ENCODE assay signal across 8 cellular contexts in genomic region chr4:107721436-107722090, GRCh38. TPM values are rescaled to one million over a fixed set of nuclear protein-coding genes. Genes with fewer than 3 reads are reported as not detected.
DNase-seq lines count a peak whose midpoint lies in the region; ATAC-seq and TF ChIP-seq lines count a peak whose summit lies in the region.

No MANE protein-coding gene starts in this region.

- H3K4me1 ChIP-seq in HUES6 (ENCODE audit: control insufficient read depth, insufficient read depth, low read length) (peaks cover 16% of the 10 kb centered on the region; the same call in 1 of the 2 replicates), BE2C (0 out of 2 replicates have a peak, but pooled peaks cover 3% of the 10 kb centered on the region)
- H3K4me1 ChIP-seq in effector memory CD4-positive, alpha-beta T cell (ENCODE audit: control insufficient read depth, insufficient read depth, low read length, poor library complexity, severe bottlenecking): peaks cover 15% of the 10 kb centered on the region

- H3K9ac ChIP-seq in HUES6 (ENCODE audit: low read length): no peak overlapping the region

- H3K4me3 ChIP-seq in HUES6 (ENCODE audit: low read depth, low read length) (peak overlapping the region; percentile 73), BE2C (ENCODE audit: low read depth, low read length) (no peak overlapping the region)
- H3K4me3 ChIP-seq in effector memory CD4-positive, alpha-beta T cell (ENCODE audit: insufficient read depth, low read depth, low read length, poor library complexity, severe bottlenecking): peak overlapping the region; percentile 82

- CTCF ChIA-PET in activated CD4-positive, alpha-beta T cell treated with anti-CD3 and anti-CD28 coated beads, Interleukin-2, amount 10 ng/mL, durations not matched to agents 7 days and 5 days (lab: Charles Lee): no interaction called here
- CTCF ChIA-PET in HEK293T (lab: Yijun Ruan, JAX): interaction anchor here (1.0 kb wide), 1 partner anchor 16 kb away, joined by 3 read pairs; no protein-coding TSS in a partner anchor

- no peaks in the 10 kb centered on the region for H3K9me3 Mint-ChIP-seq in activated CD4-positive, alpha-beta T cell treated with anti-CD3 and anti-CD28 coated beads, Interleukin-2, amount 10 ng/mL, durations not matched to agents 7 days and 5 days
- peaks cover 3% of the 10 kb centered on the region for H3K9me3 Mint-ChIP-seq in osteocyte (ENCODE audit: unreplicated experiment)

- H3K9me3 ChIP-seq in HUES6 (ENCODE audit: control insufficient read depth, insufficient read depth, low read depth, low read length): no peaks in the 10 kb centered on the region
- no peaks in the 10 kb centered on the region for H3K9me3 ChIP-seq in effector memory CD4-positive, alpha-beta T cell (ENCODE audit: control insufficient read depth, low read length)
- no peaks in the 10 kb centered on the region for H3K9me3 ChIP-seq in BE2C

- no peaks in the 10 kb centered on the region for H3K36me3 Mint-ChIP-seq in activated CD4-positive, alpha-beta T cell treated with anti-CD3 and anti-CD28 coated beads, Interleukin-2, amount 10 ng/mL, durations not matched to agents 7 days and 5 days (ENCODE audit: low read depth)
- peaks cover 2% of the 10 kb centered on the region for H3K36me3 Mint-ChIP-seq in osteocyte (ENCODE audit: unreplicated experiment)

- no peak overlapping the region for H3K27ac ChIP-seq in HUES6 (ENCODE audit: low read depth, low read length)
- H3K27ac ChIP-seq in effector memory CD4-positive, alpha-beta T cell (ENCODE audit: insufficient read depth, low read length, poor library complexity, severe bottlenecking): peak overlapping the region; percentile 76

- H3K27me3 ChIP-seq in HUES6 (ENCODE audit: control insufficient read depth, insufficient read depth, low read length) (no peaks in the 10 kb centered on the region), BE2C (no peaks in the 10 kb centered on the region)
- H3K27me3 ChIP-seq in effector memory CD4-positive, alpha-beta T cell (replicated peaks; ENCODE audit: control insufficient read depth, insufficient read depth, low read length, poor library complexity, severe bottlenecking): no peaks in the 10 kb centered on the region

- H3K36me3 ChIP-seq in HUES6 (ENCODE audit: control insufficient read depth, insufficient read depth, low read length) (no peaks in the 10 kb centered on the region; the same call in 1 of the 2 replicates), BE2C (no peaks in the 10 kb centered on the region)
- no peaks in the 10 kb centered on the region for H3K36me3 ChIP-seq in effector memory CD4-positive, alpha-beta T cell (ENCODE audit: control insufficient read depth, insufficient read depth, low read length)

- peaks cover 28% of the 10 kb centered on the region for H3K4me1 Mint-ChIP-seq in activated CD4-positive, alpha-beta T cell treated with anti-CD3 and anti-CD28 coated beads, Interleukin-2, amount 10 ng/mL, durations not matched to agents 7 days and 5 days
- peaks cover 38% of the 10 kb centered on the region for H3K4me1 Mint-ChIP-seq in osteocyte (ENCODE audit: unreplicated experiment)

- H3K27me3 Mint-ChIP-seq in activated CD4-positive, alpha-beta T cell treated with anti-CD3 and anti-CD28 coated beads, Interleukin-2, amount 10 ng/mL, durations not matched to agents 7 days and 5 days: no peaks in the 10 kb centered on the region
- H3K27me3 Mint-ChIP-seq in osteocyte (ENCODE audit: unreplicated experiment): no peaks in the 10 kb centered on the region

- DNase-seq in activated CD4-positive, alpha-beta T cell treated with anti-CD3 and anti-CD28 coated beads, Interleukin-2, amount 10 ng/mL, durations not matched to agents 7 days and 5 days: peak; percentile 30
- peak in 2 of 3 donors; percentile 18 to 25 for DNase-seq in effector memory CD4-positive, alpha-beta T cell
- DNase-seq in osteocyte (ENCODE audit: extremely low spot score, unreplicated experiment) (no peak), HEK293T (ENCODE audit: extremely low spot score) (no peak), epidermal melanocyte (ENCODE audit: insufficient read length, low spot score) (no peak), BE2C (no peak)

- H3K4me3 Mint-ChIP-seq in activated CD4-positive, alpha-beta T cell treated with anti-CD3 and anti-CD28 coated beads, Interleukin-2, amount 10 ng/mL, durations not matched to agents 7 days and 5 days: peak overlapping the region; percentile 84
- peak overlapping the region; percentile 95 for H3K4me3 Mint-ChIP-seq in osteocyte (ENCODE audit: unreplicated experiment)

- ATAC-seq in HG03108 (IDR thresholded peaks at IDR 0.05; ENCODE audit: unreplicated experiment): no peak

- TF ChIP-seq CTCF in osteocyte (IDR thresholded peaks at IDR 0.05): no peak
- TF ChIP-seq CTCF in BE2C (IDR thresholded peaks at IDR 0.05; ENCODE audit: low read depth, low read length): no peak

- POLR2A ChIA-PET in activated CD4-positive, alpha-beta T cell treated with anti-CD3 and anti-CD28 coated beads, Interleukin-2, amount 10 ng/mL, durations not matched to agents 7 days and 5 days (lab: Charles Lee): no interaction called here
- POLR2A ChIA-PET in HEK293T (lab: Yijun Ruan, JAX): interaction anchor here (2.3 kb wide), 1 partner anchor 14 kb away, joined by 10 read pairs; no protein-coding TSS in a partner anchor

- H3K27ac Mint-ChIP-seq in activated CD4-positive, alpha-beta T cell treated with anti-CD3 and anti-CD28 coated beads, Interleukin-2, amount 10 ng/mL, durations not matched to agents 7 days and 5 days: peak overlapping the region; percentile 95
- H3K27ac Mint-ChIP-seq in osteocyte (ENCODE audit: unreplicated experiment): peak overlapping the region; percentile 98

TF ChIP-seq in HEK293T, 16 proteins besides CTCF, POLR2A, EP300 and RAD21:
- TF ChIP-seq, protein P1, sequence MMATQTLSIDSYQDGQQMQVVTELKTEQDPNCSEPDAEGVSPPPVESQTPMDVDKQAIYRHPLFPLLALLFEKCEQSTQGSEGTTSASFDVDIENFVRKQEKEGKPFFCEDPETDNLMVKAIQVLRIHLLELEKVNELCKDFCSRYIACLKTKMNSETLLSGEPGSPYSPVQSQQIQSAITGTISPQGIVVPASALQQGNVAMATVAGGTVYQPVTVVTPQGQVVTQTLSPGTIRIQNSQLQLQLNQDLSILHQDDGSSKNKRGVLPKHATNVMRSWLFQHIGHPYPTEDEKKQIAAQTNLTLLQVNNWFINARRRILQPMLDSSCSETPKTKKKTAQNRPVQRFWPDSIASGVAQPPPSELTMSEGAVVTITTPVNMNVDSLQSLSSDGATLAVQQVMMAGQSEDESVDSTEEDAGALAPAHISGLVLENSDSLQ (IDR thresholded peaks at IDR 0.05): no peak
- no peak for TF ChIP-seq FOXA1 (IDR thresholded peaks at IDR 0.05)
- no peak for TF ChIP-seq LEF1 (IDR thresholded peaks at IDR 0.05; ENCODE audit: borderline replicate concordance)
- no peak for TF ChIP-seq CTBP1 (IDR thresholded peaks at IDR 0.05; ENCODE audit: borderline replicate concordance)
- no peak for TF ChIP-seq FOXK2 (IDR thresholded peaks at IDR 0.05)
- no peak for TF ChIP-seq NFRKB (IDR thresholded peaks at IDR 0.05)
- no peak for TF ChIP-seq SP1 (IDR thresholded peaks at IDR 0.05)
- no peak for TF ChIP-seq SUZ12 (IDR thresholded peaks at IDR 0.05)
- TF ChIP-seq TARDBP (IDR thresholded peaks at IDR 0.05): no peak
- no peak for TF ChIP-seq ZNF384 (IDR thresholded peaks at IDR 0.05)
- TF ChIP-seq L3MBTL2 (conservative IDR thresholded peaks at IDR 0.05): no peak
- no peak for TF ChIP-seq FOXM1 (IDR thresholded peaks at IDR 0.05; ENCODE audit: borderline replicate concordance)
- no peak for TF ChIP-seq ELF4 (IDR thresholded peaks at IDR 0.05)
- no peak for TF ChIP-seq BHLHE40 (IDR thresholded peaks at IDR 0.05; ENCODE audit: borderline replicate concordance)
- no peak for TF ChIP-seq HDGF (IDR thresholded peaks at IDR 0.05; ENCODE audit: borderline replicate concordance)
- TF ChIP-seq ARNT (IDR thresholded peaks at IDR 0.05): no peak

RNA-seq across cellular contexts. Expression of gene PAPSS1, which starts 1.5 kb away (rescaled TPM):
- total RNA-seq in activated CD4-positive, alpha-beta T cell treated with anti-CD3 and anti-CD28 coated beads, Interleukin-2, amount 10 ng/mL, durations not matched to agents 7 days and 5 days: 10 to 100 TPM; 17.5 to 19.6 TPM
- total RNA-seq in osteocyte: 79.5 and 82.6 TPM in 2 replicates
- polyA plus RNA-seq in BE2C (2012; ENCODE audit: insufficient read depth, insufficient read length, low read depth): 77.7 TPM

Comparison
In these comparisons a context has a peak if more than half of its experiments do, and no peak if none do; other contexts are left out.
1. DNase-seq: peak in activated CD4-positive, alpha-beta T cell treated with anti-CD3 and anti-CD28 coated beads, Interleukin-2, amount 10 ng/mL, durations not matched to agents 7 days and 5 days (single experiment) and effector memory CD4-positive, alpha-beta T cell (2 of 3); none in osteocyte (single experiment), HEK293T (single experiment), epidermal melanocyte (single experiment) and BE2C (single experiment).